Comparison of ENCODE assay signal across 8 cellular contexts in the genomic region with DNA sequence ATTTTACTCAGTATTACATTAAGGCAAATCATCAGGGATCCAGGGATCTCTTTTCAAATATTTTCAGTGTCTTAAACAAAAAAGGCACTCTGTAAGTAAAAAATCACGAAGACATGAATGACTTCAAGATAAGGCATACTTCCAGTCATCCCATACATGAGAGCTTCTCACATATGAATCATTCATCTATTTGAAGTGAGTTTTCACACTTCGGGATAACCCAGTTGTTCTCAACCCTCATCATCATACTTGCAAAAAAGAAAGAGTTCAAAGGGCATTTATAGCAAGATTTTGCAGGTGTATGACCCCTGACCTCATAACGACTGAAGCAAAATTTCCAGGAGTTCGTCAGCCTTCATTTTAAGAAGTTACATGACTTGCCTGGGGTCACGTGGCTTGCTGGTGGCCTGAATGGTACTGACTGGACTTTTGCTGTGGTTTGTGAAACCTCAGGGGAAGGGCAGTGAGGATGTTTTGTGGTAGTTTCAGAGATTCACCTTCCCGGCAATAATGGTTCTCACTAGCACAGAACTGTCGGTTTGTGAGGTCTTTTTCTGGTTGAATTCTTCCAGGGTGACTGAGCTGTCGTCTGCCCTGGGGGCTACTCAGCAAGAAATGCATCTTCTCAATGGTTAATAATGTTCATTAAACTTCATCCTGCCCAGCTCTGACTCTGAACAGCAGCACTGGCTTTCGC.
DNase-seq lines count a peak whose midpoint lies in the region; ATAC-seq, FAIRE-seq and TF ChIP-seq lines count a peak whose summit lies in the region.

No MANE protein-coding gene starts in this region.

- no peak for TF ChIP-seq POLR2A in thyroid gland (IDR thresholded peaks at IDR 0.05)

- intact Hi-C loops in thyroid gland (cut with DNase I), result loop anchor here (10.0 kb wide), 1 partner anchor 243 kb away; no protein-coding TSS in a partner anchor

- H3K27ac ChIP-seq in thyroid gland, result no peak overlapping the region

- no peak for TF ChIP-seq CTCF in fibroblast of the aortic adventitia (IDR thresholded peaks at IDR 0.05; ENCODE audit: insufficient read depth, low read length)
- no peak for TF ChIP-seq CTCF in thyroid gland (IDR thresholded peaks at IDR 0.05)

- H3K36me3 ChIP-seq in thyroid gland, result no peaks in the 10 kb centered on the region

- DNase-seq in GM18507 (ENCODE audit: extremely low spot score, insufficient read length, low read depth), result no peak
- DNase-seq in fibroblast of the aortic adventitia (ENCODE audit: low read depth), result peak; percentile 3
- no peak for DNase-seq in mucosa of gallbladder (ENCODE audit: low spot score)
- DNase-seq in thyroid gland, result no peak
- DNase-seq in foreskin melanocyte, result no peak
- no peak for DNase-seq in stimulated activated CD4-positive, alpha-beta T cell treated with anti-CD3 and anti-CD28 coated beads, Interleukin-4, amount 100 ng/mL, for 24 hours

- no peaks in the 10 kb centered on the region for H3K4me1 ChIP-seq in thyroid gland

- H3K4me3 ChIP-seq in fibroblast of the aortic adventitia (ENCODE audit: low read depth, low read length) (no peak overlapping the region), thyroid gland (replicated peaks in 1 of 3) (no peak overlapping the region)

- WGBS in thyroid gland, 2 donors, result 46 to 51% methylated on average over 9 of the region's 9 CpGs

- peak; percentile 75 for ATAC-seq in GM21423 (IDR thresholded peaks at IDR 0.05; ENCODE audit: unreplicated experiment)
- ATAC-seq in HG03175 (IDR thresholded peaks at IDR 0.05; ENCODE audit: unreplicated experiment), result peak; percentile 47

- H3K9me3 ChIP-seq in thyroid gland, result no peaks in the 10 kb centered on the region

- no peaks in the 10 kb centered on the region for H3K27me3 ChIP-seq in thyroid gland

- FAIRE-seq in GM18507 (lab: Jason Lieb, UNC), result peak; percentile 85
